In genomic region chr9:107439991-107440456, GRCh38 we compare ENCODE assay signal across 22 cellular contexts.
DNase-seq lines count a peak whose midpoint lies in the region; ATAC-seq and TF ChIP-seq lines count a peak whose summit lies in the region.
"Had no signal": no experiment of that assay in that cellular context is flagged by ENCODE, and none has a peak within 500 bp of the region (broad histone marks: within the 10 kb centered on the region; RNA-seq: fewer than 3 reads in every experiment).

No MANE protein-coding gene starts in this region.

- CTCF ChIA-PET in GM10248 (lab: Yijun Ruan, JAX), result no interaction called here

- POLR2A ChIA-PET in GM10248 (lab: Yijun Ruan, JAX), result no interaction called here

- TF ChIP-seq CTCF in retinal pigment epithelial cell (conservative IDR thresholded peaks at IDR 0.05; ENCODE audit: low read depth, low read length), result no peak
- TF ChIP-seq CTCF in GM10248 (IDR thresholded peaks at IDR 0.05; ENCODE audit: control extremely low read depth, extremely low read depth, low read depth, missing control alignments), result no peak

- DNase-seq in NCI-H2029 (lab: John Stamatoyannopoulos, UW), result peak; percentile 10
- no peak for DNase-seq in NCI-H2029 treated with DMSO at 0.1 percent for 48 hours (lab: John Stamatoyannopoulos, UW)
- DNase-seq in HCEC 1CT, result peak; percentile 43
- DNase-seq in ecto neural progenitor cell (ENCODE audit: low spot score), result peak; percentile 58
- DNase-seq in retinal pigment epithelial cell (ENCODE audit: low read depth), result peak; percentile 5
- no peak for DNase-seq in GM10248 (ENCODE audit: extremely low spot score)
- no peak for DNase-seq in NCI-H1105 (lab: John Stamatoyannopoulos, UW)
- DNase-seq: activated gamma-delta T cell; foreskin keratinocyte; GM23248; hippocampal formation; immature natural killer cell; left lung; naive B cell; NCI-H1092 treated with DMSO at 0.1 percent for 48 hours; NCI-H2081 treated with DMSO at 0.1 percent for 48 hours; NCI-H510A; occipital lobe; RPMI8226; stimulated activated CD4-positive, alpha-beta T cell treated with anti-CD3 and anti-CD28 coated beads, Interleukin-2, amount 100 ng/mL, for 24 hours had no signal

- H3K4me3 ChIP-seq in retinal pigment epithelial cell (ENCODE audit: low read length), result no peak overlapping the region
- H3K4me3 ChIP-seq: GM23248, left lung, smooth muscle cell had no signal

- no peak for ATAC-seq in HG02938 (IDR thresholded peaks at IDR 0.05; ENCODE audit: unreplicated experiment)
- ATAC-seq: foreskin keratinocyte, left lung had no signal

Comparison
In these comparisons a context has a peak if more than half of its experiments do, and no peak if none do; other contexts are left out.
1. DNase-seq: peak in NCI-H2029 (single experiment), HCEC 1CT (single experiment), ecto neural progenitor cell (single experiment) and retinal pigment epithelial cell (single experiment); none in NCI-H2029 treated with DMSO at 0.1 percent for 48 hours (single experiment), GM10248 (single experiment) and NCI-H1105 (single experiment).